ENCODE assay signal across 9 cellular contexts in the genomic region with DNA sequence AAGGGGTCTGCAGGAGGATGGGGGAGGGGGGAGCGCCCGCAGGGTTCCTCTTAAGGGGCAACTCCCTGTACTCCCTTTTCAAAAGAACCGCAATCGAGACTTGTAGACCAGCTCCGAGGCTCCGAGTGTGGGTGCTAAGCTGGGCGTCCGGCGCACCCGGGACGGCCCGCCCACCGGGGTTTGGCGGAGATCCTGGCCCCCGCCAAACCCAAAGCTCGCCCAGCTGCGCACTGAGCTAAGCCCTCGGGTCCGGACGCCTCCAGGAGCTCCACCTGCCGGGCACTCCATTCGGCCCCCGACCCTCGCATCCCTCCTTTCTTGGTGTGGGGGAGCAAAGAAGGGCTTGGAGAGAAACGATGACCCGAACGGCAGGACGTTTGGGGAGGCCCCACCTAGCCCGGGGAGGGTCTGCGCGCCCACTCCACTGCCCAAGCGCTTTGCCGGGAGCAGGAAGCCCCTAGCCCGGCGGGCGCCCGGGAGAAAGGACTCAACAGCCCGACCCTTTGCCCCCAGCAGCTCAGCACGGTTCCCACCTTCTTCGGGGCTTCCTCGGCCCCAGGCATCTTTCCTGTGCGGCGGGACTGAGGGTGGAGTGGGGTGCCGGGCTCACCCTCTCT. TPM values are rescaled to one million over a fixed set of nuclear protein-coding genes. Genes with fewer than 3 reads are reported as not detected.
A peak's percentile ranks its signal among the peaks of the same experiment; 100 is the strongest.
DNase-seq lines count a peak whose midpoint lies in the region; ATAC-seq, FAIRE-seq and TF ChIP-seq lines count a peak whose summit lies in the region.
"Had no signal": no experiment of that assay in that cellular context is flagged by ENCODE, and none has a peak within 500 bp of the region (broad histone marks: within the 10 kb centered on the region; RNA-seq: fewer than 3 reads in every experiment).

No MANE protein-coding gene starts in this region.

- no peak for ATAC-seq in activated T-cell treated with anti-CD3 and anti-CD28 coated beads, Interleukin-2, amount 50 U/mL, for 4 hours
- peak; percentile 66 for ATAC-seq in aorta (ENCODE audit: low FRiP score)
- ATAC-seq in GM21619 (IDR thresholded peaks at IDR 0.05; ENCODE audit: unreplicated experiment) = no peak

- H3K27ac ChIP-seq in dorsolateral prefrontal cortex (peak overlapping the region in 55 of 59 donors; percentile 16 to 85 (median 74)), aorta (ENCODE audit: low read depth in 1 of 2, low read length in 2 of 2) (no peak overlapping the region)

- peak in 19 of 56 donors; percentile 15 to 36 (median 21) for TF ChIP-seq CTCF in dorsolateral prefrontal cortex (IDR thresholded peaks at IDR 0.05 in 54 of 56, conservative IDR thresholded peaks at IDR 0.05 in 2 of 56; ENCODE audit: low read depth in 1 of 56, partially characterized antibody in 56 of 56)
- TF ChIP-seq CTCF in mesothelial cell of epicardium (IDR thresholded peaks at IDR 0.05; ENCODE audit: unreplicated experiment) = no peak

- DNase-seq in activated T-cell treated with anti-CD3 and anti-CD28 coated beads, Interleukin-2, amount 50 U/mL, for 24 hours = no peak
- no peak for DNase-seq in activated T-cell treated with anti-CD3 and anti-CD28 coated beads, Interleukin-2, amount 50 U/mL, for 4 hours
- peak in 2 of 10 donors; percentile 41 to 43 for DNase-seq in dorsolateral prefrontal cortex
- no peak for DNase-seq in mesothelial cell of epicardium (ENCODE audit: low spot score in 2 of 2, unreplicated experiment in 2 of 2)
- DNase-seq in aorta = peak; percentile 62 to 83
- DNase-seq in activated CD4-positive, alpha-beta T cell treated with anti-CD3 and anti-CD28 coated beads for 1 hour = no peak
- no peak for DNase-seq in H54 (ENCODE audit: insufficient read length, low spot score)
- DNase-seq: NCI-H510A treated with DMSO at 0.1 percent for 48 hours had no signal

- H3K4me3 ChIP-seq in dorsolateral prefrontal cortex (peak overlapping the region; percentile 36 to 75 (median 61)), aorta (ENCODE audit: low read length in 2 of 2) (peak overlapping the region; percentile 57 to 75)

- peaks cover 14% of the 10 kb centered on the region for H3K4me1 Mint-ChIP-seq in activated T-cell treated with anti-CD3 and anti-CD28 coated beads, Interleukin-2, amount 50 U/mL, for 24 hours (ENCODE audit: low read depth)
- H3K4me1 Mint-ChIP-seq in activated T-cell treated with anti-CD3 and anti-CD28 coated beads, Interleukin-2, amount 50 U/mL, for 4 hours (ENCODE audit: low read depth) = peaks cover 11% of the 10 kb centered on the region
- peaks cover 21% of the 10 kb centered on the region for H3K4me1 Mint-ChIP-seq in mesothelial cell of epicardium

- H3K4me1 ChIP-seq in aorta (ENCODE audit: control insufficient read depth in 1 of 2, insufficient read depth in 2 of 2, low read length in 2 of 2) = no peaks in the 10 kb centered on the region

- FAIRE-seq in H54 (lab: Jason Lieb, UNC) = no peak

- no peaks in the 10 kb centered on the region for H3K9me3 Mint-ChIP-seq in activated T-cell treated with anti-CD3 and anti-CD28 coated beads, Interleukin-2, amount 50 U/mL, for 24 hours
- H3K9me3 Mint-ChIP-seq in activated T-cell treated with anti-CD3 and anti-CD28 coated beads, Interleukin-2, amount 50 U/mL, for 4 hours = no peaks in the 10 kb centered on the region
- peaks cover 5% of the 10 kb centered on the region for H3K9me3 Mint-ChIP-seq in mesothelial cell of epicardium

- intact Hi-C loops in dorsolateral prefrontal cortex (cut with DNase I) = loop anchor here in 1 of 2 donors (5.0 kb wide), 1 partner anchor 96 kb away; no protein-coding TSS in a partner anchor
- intact Hi-C loops in aorta (cut with DNase I) = loop anchor here (1.0 to 5.0 kb wide), 3 partner anchors 36 to 101 kb away; no protein-coding TSS in a partner anchor

- no peak overlapping the region for H3K27ac Mint-ChIP-seq in activated T-cell treated with anti-CD3 and anti-CD28 coated beads, Interleukin-2, amount 50 U/mL, for 24 hours
- H3K27ac Mint-ChIP-seq in mesothelial cell of epicardium = no peak overlapping the region

- H3K9me3 ChIP-seq in aorta (ENCODE audit: control insufficient read depth, low read length) = no peaks in the 10 kb centered on the region

- WGBS in aorta, 2 donors = 0 to 1% methylated on average over 39 to 44 of the region's 44 CpGs

- peaks cover 76% of the 10 kb centered on the region for H3K27me3 Mint-ChIP-seq in activated T-cell treated with anti-CD3 and anti-CD28 coated beads, Interleukin-2, amount 50 U/mL, for 24 hours
- H3K27me3 Mint-ChIP-seq in activated T-cell treated with anti-CD3 and anti-CD28 coated beads, Interleukin-2, amount 50 U/mL, for 4 hours (ENCODE audit: low read depth) = peaks cover 62% of the 10 kb centered on the region
- peaks cover 65% of the 10 kb centered on the region for H3K27me3 Mint-ChIP-seq in mesothelial cell of epicardium (ENCODE audit: low read depth)

- H3K36me3 Mint-ChIP-seq in activated T-cell treated with anti-CD3 and anti-CD28 coated beads, Interleukin-2, amount 50 U/mL, for 24 hours (ENCODE audit: low read depth) = no peaks in the 10 kb centered on the region
- H3K36me3 Mint-ChIP-seq in activated T-cell treated with anti-CD3 and anti-CD28 coated beads, Interleukin-2, amount 50 U/mL, for 4 hours (ENCODE audit: insufficient read depth) = no peaks in the 10 kb centered on the region
- H3K36me3 Mint-ChIP-seq in mesothelial cell of epicardium = no peaks in the 10 kb centered on the region

- peak overlapping the region; percentile 57 for H3K4me3 Mint-ChIP-seq in activated T-cell treated with anti-CD3 and anti-CD28 coated beads, Interleukin-2, amount 50 U/mL, for 24 hours
- H3K4me3 Mint-ChIP-seq in activated T-cell treated with anti-CD3 and anti-CD28 coated beads, Interleukin-2, amount 50 U/mL, for 4 hours = no peak overlapping the region
- H3K4me3 Mint-ChIP-seq in mesothelial cell of epicardium = peak overlapping the region; percentile 80

- H3K27me3 ChIP-seq in dorsolateral prefrontal cortex = peaks cover 0 to 71% (median 26%) of the 10 kb centered on the region in 45 donors
- H3K27me3 ChIP-seq in aorta (ENCODE audit: control insufficient read depth in 1 of 2, insufficient read depth in 2 of 2, low read length in 1 of 2) = no peaks in the 10 kb centered on the region

- H3K36me3 ChIP-seq in aorta (ENCODE audit: control insufficient read depth in 1 of 2, insufficient read depth in 2 of 2, low read length in 1 of 2) = no peaks in the 10 kb centered on the region

- no peak for TF ChIP-seq POLR2A in H54 (IDR thresholded peaks at IDR 0.05; ENCODE audit: low read depth, low read length)

RNA-seq across cellular contexts. Expression of a gene that starts 0.6 kb away (rescaled TPM):
- under 1 TPM; 0.20 to 0.45 (median 0.33) TPM for total RNA-seq in activated T-cell treated with anti-CD3 and anti-CD28 coated beads, Interleukin-2, amount 50 U/mL, for 4 hours
- total RNA-seq in dorsolateral prefrontal cortex = 10 to 100 TPM; 17.3 to 49.9 (median 28.8) TPM
- total RNA-seq in mesothelial cell of epicardium = 4.0 to 5.7 TPM (median 5.7 TPM) in 3 replicates
- total RNA-seq in aorta = 10 to 100 TPM; 16.3 to 19.3 TPM
- 1 to 10 TPM; 3.1 to 4.0 TPM for polyA plus RNA-seq in aorta

Comparison
In these comparisons a context has a peak if more than half of its experiments do, and no peak if none do; other contexts are left out.
1. DNase-seq: peak in aorta (2 of 2); none in activated T-cell treated with anti-CD3 and anti-CD28 coated beads, Interleukin-2, amount 50 U/mL, for 24 hours (single experiment), activated T-cell treated with anti-CD3 and anti-CD28 coated beads, Interleukin-2, amount 50 U/mL, for 4 hours (single experiment), mesothelial cell of epicardium (0 of 2), activated CD4-positive, alpha-beta T cell treated with anti-CD3 and anti-CD28 coated beads for 1 hour (single experiment) and H54 (single experiment).
2. H3K27ac ChIP-seq: peak in dorsolateral prefrontal cortex (55 of 59); none in aorta (0 of 2).